1 cellular context compared by ENCODE assay signal in genomic region chr6:44265003-44265842, GRCh38.
TF ChIP-seq lines count a peak whose summit lies in the region.

NFKBIE (minus strand) TSS chr6:44265551; CDS start chr6:44265346, 205 bp downstream.

TF ChIP-seq in HEK293, 187 proteins besides CTCF, POLR2A, EP300 and RAD21 (continued from another document and continues in another):
- no peak for TF ChIP-seq PRDM2 (tag by site-specific recombination; IDR thresholded peaks at IDR 0.05; ENCODE audit: borderline replicate concordance)
- no peak for TF ChIP-seq TRIM28 (IDR thresholded peaks at IDR 0.05; ENCODE audit: borderline replicate concordance, low read length)
- TF ChIP-seq ZNF610 (tag by site-specific recombination; IDR thresholded peaks at IDR 0.05; ENCODE audit: borderline replicate concordance) = no peak
- TF ChIP-seq ZXDB (tag by site-specific recombination; IDR thresholded peaks at IDR 0.05) = no peak
- TF ChIP-seq SP3 (tag by site-specific recombination; IDR thresholded peaks at IDR 0.05) = peak; percentile 81
- no peak for TF ChIP-seq ZNF704 (tag by site-specific recombination; IDR thresholded peaks at IDR 0.05)
- peak; percentile 96 for TF ChIP-seq ZNF366 (tag by site-specific recombination; conservative IDR thresholded peaks at IDR 0.05)
- peak; percentile 71; the same call in 1 of the 2 replicates for TF ChIP-seq ZNF335 (tag by site-specific recombination; conservative IDR thresholded peaks at IDR 0.05)
- TF ChIP-seq OSR2 (tag by site-specific recombination; IDR thresholded peaks at IDR 0.05) = no peak
- TF ChIP-seq ZNF777 (tag by site-specific recombination; IDR thresholded peaks at IDR 0.05; ENCODE audit: borderline replicate concordance) = peak; percentile 66; the same call in 1 of the 2 replicates
- no peak for TF ChIP-seq PRDM1 (tag by site-specific recombination; IDR thresholded peaks at IDR 0.05)
- TF ChIP-seq ZSCAN23 (tag by site-specific recombination; IDR thresholded peaks at IDR 0.05) = no peak
- TF ChIP-seq ZNF48 (tag by site-specific recombination; IDR thresholded peaks at IDR 0.05) = no peak
- no peak for TF ChIP-seq ZNF76 (tag by site-specific recombination; IDR thresholded peaks at IDR 0.05; ENCODE audit: borderline replicate concordance, low read depth)
- no peak for TF ChIP-seq ZNF174 (tag by site-specific recombination; IDR thresholded peaks at IDR 0.05)
- TF ChIP-seq ZNF776 (tag by site-specific recombination; IDR thresholded peaks at IDR 0.05; ENCODE audit: borderline replicate concordance) = no peak
- no peak for TF ChIP-seq ZNF449 (tag by site-specific recombination; IDR thresholded peaks at IDR 0.05)
- no peak for TF ChIP-seq ZNF843 (tag by site-specific recombination; IDR thresholded peaks at IDR 0.05)
- no peak; the same call in 1 of the 2 replicates for TF ChIP-seq ZNF398 (tag by site-specific recombination; IDR thresholded peaks at IDR 0.05)
- TF ChIP-seq ZNF292 (tag by site-specific recombination; IDR thresholded peaks at IDR 0.05; ENCODE audit: borderline replicate concordance, low read depth) = no peak
- TF ChIP-seq ZNF280C (tag by site-specific recombination; IDR thresholded peaks at IDR 0.05) = no peak
- no peak for TF ChIP-seq ZNF138 (tag by site-specific recombination; IDR thresholded peaks at IDR 0.05; ENCODE audit: borderline replicate concordance)
- TF ChIP-seq ZIC2 (tag by site-specific recombination; IDR thresholded peaks at IDR 0.05) = no peak
- TF ChIP-seq FEZF1 (tag by site-specific recombination; IDR thresholded peaks at IDR 0.05) = no peak; the same call in 1 of the 2 replicates
- TF ChIP-seq ZNF155 (tag by site-specific recombination; IDR thresholded peaks at IDR 0.05) = no peak
- no peak for TF ChIP-seq ZNF341 (tag by site-specific recombination; IDR thresholded peaks at IDR 0.05; ENCODE audit: low read depth)
- TF ChIP-seq ZBTB17 (tag by site-specific recombination; IDR thresholded peaks at IDR 0.05) = peak; percentile 73
- 0 out of 2 replicates have a peak, but pooled peaks have one; percentile 44 for TF ChIP-seq ZNF677 (tag by site-specific recombination; IDR thresholded peaks at IDR 0.05)
- no peak for TF ChIP-seq ZNF350 (tag by site-specific recombination; IDR thresholded peaks at IDR 0.05)
- no peak; the same call in 1 of the 2 replicates for TF ChIP-seq ELK4 (IDR thresholded peaks at IDR 0.05; ENCODE audit: borderline replicate concordance, low read depth, low read length)
- TF ChIP-seq ZNF175 (tag by site-specific recombination; IDR thresholded peaks at IDR 0.05) = no peak
- no peak for TF ChIP-seq ZNF596 (tag by site-specific recombination; IDR thresholded peaks at IDR 0.05)
- TF ChIP-seq ZNF654 (tag by site-specific recombination; IDR thresholded peaks at IDR 0.05; ENCODE audit: low read depth) = peak; percentile 30; the same call in 1 of the 2 replicates
- peak; percentile 56; the same call in 1 of the 2 replicates for TF ChIP-seq ZBTB48 (tag by site-specific recombination; IDR thresholded peaks at IDR 0.05)
- no peak for TF ChIP-seq ZNF133 (tag by site-specific recombination; IDR thresholded peaks at IDR 0.05)
- TF ChIP-seq ZBTB8A (tag by site-specific recombination; IDR thresholded peaks at IDR 0.05) = no peak
- no peak for TF ChIP-seq ZSCAN5A (tag by site-specific recombination; IDR thresholded peaks at IDR 0.05)
- no peak for TF ChIP-seq ZNF768 (tag by site-specific recombination; IDR thresholded peaks at IDR 0.05)
- TF ChIP-seq ZNF404 (tag by site-specific recombination; IDR thresholded peaks at IDR 0.05) = no peak
- no peak for TF ChIP-seq ZNF37A (tag by site-specific recombination; IDR thresholded peaks at IDR 0.05)
- no peak for TF ChIP-seq ZNF146 (tag by site-specific recombination; IDR thresholded peaks at IDR 0.05)
- TF ChIP-seq ZFP3 (tag by site-specific recombination; IDR thresholded peaks at IDR 0.05; ENCODE audit: low read depth) = no peak
- no peak for TF ChIP-seq ZNF510 (tag by site-specific recombination; IDR thresholded peaks at IDR 0.05; ENCODE audit: insufficient replicate concordance)
- TF ChIP-seq ZNF280D (tag by site-specific recombination; IDR thresholded peaks at IDR 0.05) = no peak
- no peak for TF ChIP-seq PBX3 (CRISPR knock-in tag; IDR thresholded peaks at IDR 0.05)
